11 cellular contexts compared by ENCODE assay signal in the genomic region with DNA sequence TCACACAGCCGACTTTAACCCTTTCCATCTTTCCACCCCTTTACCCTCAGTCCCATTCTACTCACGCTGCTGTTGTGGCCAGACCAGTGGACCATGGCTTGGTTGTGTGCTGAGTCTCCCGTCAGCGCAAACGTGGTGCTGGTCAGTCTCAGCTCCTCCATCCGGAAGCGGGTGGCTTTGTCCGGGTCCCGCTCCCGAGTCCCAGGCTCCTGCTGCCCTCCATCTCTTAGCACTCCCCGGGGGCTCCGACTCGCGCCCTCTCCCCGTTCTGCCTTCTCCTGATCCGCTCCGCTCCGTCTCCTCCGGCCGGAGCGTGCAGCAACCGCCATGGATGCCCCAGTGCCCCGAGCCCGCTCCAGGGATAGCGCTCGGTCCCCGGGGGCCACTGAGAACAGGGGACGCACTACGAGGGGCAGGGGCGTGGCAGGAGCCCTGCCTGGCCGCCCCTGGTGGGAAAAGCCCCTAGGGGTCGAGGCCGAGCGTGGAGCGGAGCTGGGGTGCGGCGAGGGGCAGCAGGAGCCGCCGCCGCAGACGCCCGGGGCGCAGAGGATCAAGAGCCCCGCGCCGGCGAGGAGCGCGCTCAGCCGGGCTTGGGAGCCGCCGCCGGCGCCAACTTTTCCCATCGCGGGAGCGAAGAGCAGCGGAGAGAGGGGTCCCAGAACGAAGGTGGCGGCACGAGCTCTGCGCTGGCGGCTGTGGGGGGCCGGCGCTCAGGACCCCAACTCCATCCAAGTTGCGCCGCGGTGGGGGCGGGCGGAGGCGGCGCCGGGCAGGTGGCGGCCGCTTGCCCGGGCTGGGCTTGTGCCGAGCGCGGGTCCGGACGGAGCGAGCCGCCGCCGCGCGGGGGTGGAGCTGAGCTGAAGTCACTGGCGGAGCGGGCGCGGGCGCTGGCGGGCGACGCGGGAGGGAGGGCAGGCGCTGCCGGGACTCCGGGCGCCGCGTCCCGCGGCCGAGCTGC. TPM values are rescaled to one million over a fixed set of nuclear protein-coding genes. Genes with fewer than 3 reads are reported as not detected.
A peak's percentile ranks its signal among the peaks of the same experiment; 100 is the strongest.
DNase-seq lines count a peak whose midpoint lies in the region; ATAC-seq, FAIRE-seq and TF ChIP-seq lines count a peak whose summit lies in the region.
"Had no signal": no experiment of that assay in that cellular context is flagged by ENCODE, and none has a peak within 500 bp of the region (broad histone marks: within the 10 kb centered on the region; RNA-seq: fewer than 3 reads in every experiment).

A gene (minus strand): TSS at position 803 of the 958 bp plus-strand sequence.

- H3K4me3 ChIP-seq in GM08714 (ENCODE audit: low read length): peak within 1 kb of the TSS; percentile 46
- H3K4me3 ChIP-seq in astrocyte (ENCODE audit: insufficient read depth, low read depth, low read length): peak within 1 kb of the TSS; percentile 10
- peak within 1 kb of the TSS; percentile 63 for H3K4me3 ChIP-seq in iPS-15b (ENCODE audit: low read depth, low read length)

- H2AFZ ChIP-seq in astrocyte (ENCODE audit: low read depth, low read length): peak within 1 kb of the TSS; percentile 52

- H3K9ac ChIP-seq in astrocyte (ENCODE audit: low read length) (no peak within 1 kb of the TSS), iPS-15b (ENCODE audit: low read depth, low read length) (no peak within 1 kb of the TSS)

- H3K36me3 ChIP-seq in astrocyte (ENCODE audit: insufficient read depth, low read length) (no peaks in the 10 kb centered on the region), iPS-15b (ENCODE audit: control insufficient read depth, insufficient read depth, low read length) (no peaks in the 10 kb centered on the region)

- H3K27ac ChIP-seq in astrocyte (ENCODE audit: low read depth, low read length): no peak within 1 kb of the TSS

- H4K20me1 ChIP-seq in astrocyte (ENCODE audit: insufficient read depth, low read length): no peaks in the 10 kb centered on the region

- FAIRE-seq in astrocyte (lab: Jason Lieb, UNC): no peak

- H3K4me3 Mint-ChIP-seq in astrocyte (ENCODE audit: unreplicated experiment): peak within 1 kb of the TSS; percentile 86
- no peak within 1 kb of the TSS for H3K4me3 Mint-ChIP-seq in activated CD4-positive, alpha-beta memory T cell treated with anti-CD3 and anti-CD28 coated beads for 36 hours
- H3K4me3 Mint-ChIP-seq: stimulated activated naive CD8-positive, alpha-beta T cell treated with anti-CD3 and anti-CD28 coated beads, Interleukin-15, Interleukin-2, amounts not matched to agents 100 ng/mL and 50 ng/mL, for 24 hours had no signal

- POLR2A ChIA-PET in activated CD4-positive, alpha-beta memory T cell treated with anti-CD3 and anti-CD28 coated beads for 36 hours (lab: Charles Lee): no interaction called here

- CTCF ChIA-PET in activated CD4-positive, alpha-beta memory T cell treated with anti-CD3 and anti-CD28 coated beads for 36 hours (lab: Charles Lee): no interaction called here

- H3K4me1 ChIP-seq in astrocyte (ENCODE audit: insufficient read depth, low read length) (no peaks in the 10 kb centered on the region), iPS-15b (ENCODE audit: control insufficient read depth, insufficient read depth, low read length) (peaks cover 11% of the 10 kb centered on the region)

- DNase-seq in astrocyte (ENCODE audit: low read depth) (no peak), putamen (ENCODE audit: low spot score) (peak; percentile 24), SHP77 (lab: John Stamatoyannopoulos, UW) (no peak), NAMALWA (ENCODE audit: low spot score) (no peak)
- DNase-seq in activated CD4-positive, alpha-beta memory T cell treated with anti-CD3 and anti-CD28 coated beads for 36 hours: no peak
- DNase-seq: naive B cell had no signal

- no peak within 1 kb of the TSS for H3K27ac Mint-ChIP-seq in astrocyte (ENCODE audit: unreplicated experiment)
- no peak within 1 kb of the TSS for H3K27ac Mint-ChIP-seq in activated CD4-positive, alpha-beta memory T cell treated with anti-CD3 and anti-CD28 coated beads for 36 hours
- H3K27ac Mint-ChIP-seq: naive B cell; stimulated activated naive CD8-positive, alpha-beta T cell treated with anti-CD3 and anti-CD28 coated beads, Interleukin-15, Interleukin-2, amounts not matched to agents 100 ng/mL and 50 ng/mL, for 24 hours had no signal

- H3K9me3 Mint-ChIP-seq in astrocyte (ENCODE audit: unreplicated experiment): no peaks in the 10 kb centered on the region
- peaks cover 8% of the 10 kb centered on the region for H3K9me3 Mint-ChIP-seq in activated CD4-positive, alpha-beta memory T cell treated with anti-CD3 and anti-CD28 coated beads for 36 hours

- no peak for TF ChIP-seq CTCF in astrocyte (IDR thresholded peaks at IDR 0.05; ENCODE audit: insufficient read depth, low read depth, low read length)

- H3K36me3 Mint-ChIP-seq in astrocyte (ENCODE audit: low read depth, unreplicated experiment): no peaks in the 10 kb centered on the region
- H3K36me3 Mint-ChIP-seq in activated CD4-positive, alpha-beta memory T cell treated with anti-CD3 and anti-CD28 coated beads for 36 hours: peaks cover 4% of the 10 kb centered on the region

- intact Hi-C loops in activated CD4-positive, alpha-beta memory T cell treated with anti-CD3 and anti-CD28 coated beads for 36 hours (cut with micrococcal nuclease): no loop called here

- H3K4me1 Mint-ChIP-seq in astrocyte (ENCODE audit: low read depth, unreplicated experiment): no peaks in the 10 kb centered on the region
- H3K4me1 Mint-ChIP-seq in activated CD4-positive, alpha-beta memory T cell treated with anti-CD3 and anti-CD28 coated beads for 36 hours (ENCODE audit: low read depth): no peaks in the 10 kb centered on the region

- H3K27me3 ChIP-seq in astrocyte (ENCODE audit: insufficient read depth, low read length): peaks cover 18% of the 10 kb centered on the region
- peaks cover 35% of the 10 kb centered on the region for H3K27me3 ChIP-seq in iPS-15b (ENCODE audit: control insufficient read depth, insufficient read depth, low read length)

- H3K9me3 ChIP-seq in astrocyte (ENCODE audit: insufficient read depth, low read depth, low read length) (no peaks in the 10 kb centered on the region), iPS-15b (ENCODE audit: control insufficient read depth, insufficient read depth, low read length) (no peaks in the 10 kb centered on the region)

- no peak for ATAC-seq in HG03175 (IDR thresholded peaks at IDR 0.05; ENCODE audit: unreplicated experiment)

- H3K4me2 ChIP-seq in astrocyte (ENCODE audit: low read length): peak within 1 kb of the TSS; percentile 81

- peaks cover 26% of the 10 kb centered on the region for H3K27me3 Mint-ChIP-seq in astrocyte (ENCODE audit: low read depth, unreplicated experiment)
- peaks cover 14% of the 10 kb centered on the region for H3K27me3 Mint-ChIP-seq in activated CD4-positive, alpha-beta memory T cell treated with anti-CD3 and anti-CD28 coated beads for 36 hours

- no peaks in the 10 kb centered on the region for H3K79me2 ChIP-seq in astrocyte (ENCODE audit: insufficient read depth, low read length)

RNA-seq across cellular contexts. Expression of the gene that starts here (rescaled TPM):
- 1.1 and 1.4 TPM in 2 replicates for total RNA-seq in astrocyte
- total RNA-seq in activated CD4-positive, alpha-beta memory T cell treated with anti-CD3 and anti-CD28 coated beads for 36 hours: not detected
- total RNA-seq: LHCN-M2 had no signal

Comparison
In these comparisons a context has a peak if more than half of its experiments do, and no peak if none do; other contexts are left out.
1. H3K4me3 ChIP-seq: peak in every context shown above with its lines; median percentile 63 in iPS-15b; 46 in GM08714; 10 in astrocyte.